ENCODE assay signal across 8 cellular contexts in the genomic region with DNA sequence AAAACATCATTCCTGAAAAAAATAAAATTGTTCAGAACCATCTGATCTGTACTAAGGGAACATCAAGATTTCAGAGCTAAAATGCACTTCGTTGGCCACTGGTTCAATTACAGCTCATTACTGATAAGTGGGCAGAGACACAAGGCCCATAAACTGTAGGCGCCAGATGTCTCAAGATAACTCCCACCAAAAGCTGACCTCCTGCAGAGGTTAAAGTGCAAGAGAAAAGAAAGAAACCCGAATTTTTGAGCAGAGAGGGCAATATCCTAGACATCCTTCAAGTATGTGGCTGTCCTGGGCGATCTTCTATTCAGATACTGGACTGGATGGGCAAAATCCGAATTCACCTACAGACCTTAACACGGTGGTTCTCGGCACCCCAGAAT. TPM values are rescaled to one million over a fixed set of nuclear protein-coding genes. Genes with fewer than 3 reads are reported as not detected.
DNase-seq lines count a peak whose midpoint lies in the region; ATAC-seq and TF ChIP-seq lines count a peak whose summit lies in the region.

No MANE protein-coding gene starts in this region.

- DNase-seq in GM06990 (ENCODE audit: extremely low read depth, insufficient read length), result no peak
- no peak for DNase-seq in effector memory CD8-positive, alpha-beta T cell
- DNase-seq in neural progenitor cell (ENCODE audit: low spot score), result peak; percentile 24
- no peak for DNase-seq in posterior vena cava (ENCODE audit: low spot score)
- no peak for DNase-seq in activated CD4-positive, alpha-beta T cell treated with anti-CD3 and anti-CD28 coated beads, Interleukin-2, amount 50 U/mL, for 4 hours

- no peaks in the 10 kb centered on the region for H3K9me2 ChIP-seq in OCI-LY1 (ENCODE audit: low read depth, low read length)

- peak overlapping the region; percentile 73 to 85 for H3K4me3 Mint-ChIP-seq in effector memory CD8-positive, alpha-beta T cell
- H3K4me3 Mint-ChIP-seq in neural progenitor cell, result peak overlapping the region; percentile 86

- peak overlapping the region; percentile 89 to 98 for H3K27ac Mint-ChIP-seq in effector memory CD8-positive, alpha-beta T cell
- peak overlapping the region; percentile 96 for H3K27ac Mint-ChIP-seq in neural progenitor cell

- H3K27ac ChIP-seq in OCI-LY1 (ENCODE audit: low read depth, low read length, poor library complexity, severe bottlenecking) (peak overlapping the region; percentile 40), neural progenitor cell (peak overlapping the region; percentile 42)

- H3K4me1 Mint-ChIP-seq in effector memory CD8-positive, alpha-beta T cell (ENCODE audit: low read depth in 2 of 2), result peaks cover 11 to 19% of the 10 kb centered on the region in 2 donors
- peaks cover 28% of the 10 kb centered on the region for H3K4me1 Mint-ChIP-seq in neural progenitor cell

- no peaks in the 10 kb centered on the region for H3K27me3 Mint-ChIP-seq in effector memory CD8-positive, alpha-beta T cell
- H3K27me3 Mint-ChIP-seq in neural progenitor cell (ENCODE audit: insufficient read depth, low read depth), result no peaks in the 10 kb centered on the region

- H3K4me2 ChIP-seq in OCI-LY1 (ENCODE audit: low read length), result peak overlapping the region; percentile 90
- H3K4me2 ChIP-seq in neural progenitor cell, result peak overlapping the region; percentile 67

- no peaks in the 10 kb centered on the region for H3K9me3 ChIP-seq in OCI-LY1 (ENCODE audit: low read length)
- H3K9me3 ChIP-seq in neural progenitor cell (ENCODE audit: low read depth), result no peaks in the 10 kb centered on the region

- no peaks in the 10 kb centered on the region for H4K20me1 ChIP-seq in OCI-LY1 (ENCODE audit: insufficient read depth, low read length)
- no peaks in the 10 kb centered on the region for H4K20me1 ChIP-seq in neural progenitor cell (ENCODE audit: low read depth)

- ATAC-seq in effector memory CD8-positive, alpha-beta T cell (replicated peaks), result no peak
- ATAC-seq in GM21526 (IDR thresholded peaks at IDR 0.05; ENCODE audit: low FRiP score, unreplicated experiment) (no peak), GM19324 (IDR thresholded peaks at IDR 0.05; ENCODE audit: low FRiP score, unreplicated experiment) (no peak)

- H3K4me1 ChIP-seq in OCI-LY1 (ENCODE audit: insufficient read depth, low read length, severe bottlenecking) (peaks cover 35% of the 10 kb centered on the region), neural progenitor cell (peaks cover 25% of the 10 kb centered on the region)

- H3K4me3 ChIP-seq in GM06990 (replicated peaks; ENCODE audit: low read depth, low read length) (peak overlapping the region; percentile 87), OCI-LY1 (ENCODE audit: low read depth, low read length, poor library complexity, severe bottlenecking) (peak overlapping the region; percentile 86), neural progenitor cell (peak overlapping the region; percentile 60)

- H3K9ac ChIP-seq in OCI-LY1 (ENCODE audit: low read length) (peak overlapping the region; percentile 72), neural progenitor cell (no peak overlapping the region)

- H3K79me2 ChIP-seq in OCI-LY1 (ENCODE audit: insufficient read depth, low read length) (peaks cover 8% of the 10 kb centered on the region; the same call in 1 of the 2 replicates), neural progenitor cell (ENCODE audit: low read depth) (peaks cover 17% of the 10 kb centered on the region)

- H3K36me3 ChIP-seq in GM06990 (ENCODE audit: control insufficient read depth, insufficient read depth, low read length), result no peaks in the 10 kb centered on the region; the same call in 1 of the 2 replicates
- no peaks in the 10 kb centered on the region for H3K36me3 ChIP-seq in OCI-LY1 (ENCODE audit: insufficient read depth, low read length)
- no peaks in the 10 kb centered on the region for H3K36me3 ChIP-seq in neural progenitor cell

- H2AFZ ChIP-seq in OCI-LY1 (ENCODE audit: low read length), result no peak overlapping the region
- H2AFZ ChIP-seq in neural progenitor cell (replicated peaks), result no peak overlapping the region

- H3F3A ChIP-seq in OCI-LY1 (ENCODE audit: insufficient read depth, low read length) (no peaks in the 10 kb centered on the region), neural progenitor cell (ENCODE audit: low read depth) (peaks cover 25% of the 10 kb centered on the region)

- no peak for TF ChIP-seq CTCF in GM06990 (IDR thresholded peaks at IDR 0.05; ENCODE audit: insufficient read depth, low read length, poor library complexity, severe bottlenecking)
- no peak for TF ChIP-seq CTCF in OCI-LY1 (IDR thresholded peaks at IDR 0.05; ENCODE audit: low read length)
- no peak for TF ChIP-seq CTCF in neural progenitor cell (IDR thresholded peaks at IDR 0.05)

- H3K36me3 Mint-ChIP-seq in effector memory CD8-positive, alpha-beta T cell (ENCODE audit: insufficient read depth), result peaks cover 14% of the 10 kb centered on the region
- no peaks in the 10 kb centered on the region for H3K36me3 Mint-ChIP-seq in neural progenitor cell

- H3K27me3 ChIP-seq in GM06990 (replicated peaks; ENCODE audit: control insufficient read depth, insufficient read depth, low read length) (no peaks in the 10 kb centered on the region), OCI-LY1 (ENCODE audit: insufficient read depth, low read length) (no peaks in the 10 kb centered on the region), neural progenitor cell (no peaks in the 10 kb centered on the region)

- H3K9me3 Mint-ChIP-seq in effector memory CD8-positive, alpha-beta T cell, result no peaks in the 10 kb centered on the region
- H3K9me3 Mint-ChIP-seq in neural progenitor cell, result peaks cover under 1% of the 10 kb centered on the region

- intact Hi-C loops in posterior vena cava (cut with DNase I), result no loop called here

RNA-seq across cellular contexts. Expression of a gene that starts 0.7 kb away (rescaled TPM):
- total RNA-seq in neural progenitor cell (ENCODE audit: low replicate concordance) (18.0 and 22.2 TPM in 2 replicates), posterior vena cava (10 to 100 TPM; 12.5 to 13.7 TPM)
